Comparison of ENCODE assay signal across 21 cellular contexts in the genomic region with DNA sequence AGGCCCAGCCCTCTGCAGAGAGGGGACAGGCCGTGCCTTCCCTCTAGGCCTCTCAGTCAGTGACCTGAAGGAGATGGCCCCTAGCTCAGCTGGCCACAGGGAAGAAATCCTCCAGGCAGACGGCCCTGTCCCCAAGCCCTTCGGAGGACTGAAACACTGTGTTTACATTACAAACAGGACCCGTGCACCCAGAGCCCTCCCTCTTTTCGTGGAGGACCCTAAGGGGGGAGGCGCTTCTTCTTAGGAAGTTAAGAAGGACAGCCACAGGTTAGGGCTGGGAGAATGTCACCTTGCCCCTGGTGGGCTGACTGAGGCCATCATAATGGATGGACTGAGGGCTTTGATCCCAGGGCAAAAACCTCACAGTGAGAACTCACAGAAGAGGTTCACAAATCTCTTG.
"Had no signal": no experiment of that assay in that cellular context is flagged by ENCODE, and none has a peak within 500 bp of the region (broad histone marks: within the 10 kb centered on the region; RNA-seq: fewer than 3 reads in every experiment).

No MANE protein-coding gene starts in this region.

- H3K36me3 ChIP-seq: gastrocnemius medialis, left ventricle myocardium inferior, lower lobe of right lung, sigmoid colon, tibial nerve, upper lobe of right lung, uterus had no signal

- H3K4me3 ChIP-seq: dorsolateral prefrontal cortex, gastrocnemius medialis, hepatocyte, left ventricle myocardium inferior, lower lobe of right lung, psoas muscle, sigmoid colon, testis, tibial nerve, upper lobe of right lung, uterus had no signal

- H3K27ac Mint-ChIP-seq: nephron; stimulated activated effector memory CD8-positive, alpha-beta T cell treated with anti-CD3 and anti-CD28 coated beads, Interleukin-12 subunit alpha, Interleukin-12 subunit beta, amount 100 ng/mL, for 72 hours had no signal

- H3K27ac ChIP-seq: dorsolateral prefrontal cortex, gastrocnemius medialis, hepatocyte, left ventricle myocardium inferior, lower lobe of right lung, psoas muscle, sigmoid colon, testis, tibial nerve, upper lobe of right lung, uterus had no signal

- ATAC-seq: gastrocnemius medialis; lower lobe of right lung; psoas muscle; right cardiac atrium; stimulated activated effector memory CD8-positive, alpha-beta T cell treated with anti-CD3 and anti-CD28 coated beads, Interleukin-12 subunit alpha, Interleukin-12 subunit beta, amount 100 ng/mL, for 72 hours; upper lobe of right lung had no signal

- H3K9me3 ChIP-seq: gastrocnemius medialis, left ventricle myocardium inferior, lower lobe of right lung, psoas muscle, sigmoid colon, testis, tibial nerve, upper lobe of right lung, uterus had no signal

- H3K36me3 Mint-ChIP-seq: stimulated activated effector memory CD8-positive, alpha-beta T cell treated with anti-CD3 and anti-CD28 coated beads, Interleukin-12 subunit alpha, Interleukin-12 subunit beta, amount 100 ng/mL, for 72 hours had no signal

- H3K4me1 Mint-ChIP-seq: nephron; stimulated activated effector memory CD8-positive, alpha-beta T cell treated with anti-CD3 and anti-CD28 coated beads, Interleukin-12 subunit alpha, Interleukin-12 subunit beta, amount 100 ng/mL, for 72 hours had no signal

- H3K4me3 Mint-ChIP-seq: nephron; stimulated activated effector memory CD8-positive, alpha-beta T cell treated with anti-CD3 and anti-CD28 coated beads, Interleukin-12 subunit alpha, Interleukin-12 subunit beta, amount 100 ng/mL, for 72 hours had no signal

- H3K4me1 ChIP-seq: left ventricle myocardium inferior, lower lobe of right lung, psoas muscle, sigmoid colon, testis, tibial nerve, upper lobe of right lung, uterus had no signal

- DNase-seq: effector CD4-positive, alpha-beta T cell; gastrocnemius medialis; kidney; left ventricle myocardium inferior; lower lobe of right lung; nucleus accumbens; psoas muscle; right cardiac atrium; sigmoid colon; stimulated activated CD4-positive, alpha-beta T cell treated with anti-CD3 and anti-CD28 coated beads, Interleukin-2, amount 100 ng/mL, for 24 hours; stimulated activated CD4-positive, alpha-beta T cell treated with anti-CD3 and anti-CD28 coated beads, Interleukin-4, amount 100 ng/mL, for 24 hours; stimulated activated naive CD4-positive, alpha-beta T cell treated with Interleukin-2 at 50 U/mL for 16 hours; substantia nigra; testis; upper lobe of right lung; uterus had no signal

- H3K27me3 ChIP-seq: dorsolateral prefrontal cortex, gastrocnemius medialis, hepatocyte, sigmoid colon, testis, tibial nerve, upper lobe of right lung, uterus had no signal

- H3K9me3 Mint-ChIP-seq: nephron; stimulated activated effector memory CD8-positive, alpha-beta T cell treated with anti-CD3 and anti-CD28 coated beads, Interleukin-12 subunit alpha, Interleukin-12 subunit beta, amount 100 ng/mL, for 72 hours had no signal
